33 cellular contexts compared by ENCODE assay signal in the genomic region with DNA sequence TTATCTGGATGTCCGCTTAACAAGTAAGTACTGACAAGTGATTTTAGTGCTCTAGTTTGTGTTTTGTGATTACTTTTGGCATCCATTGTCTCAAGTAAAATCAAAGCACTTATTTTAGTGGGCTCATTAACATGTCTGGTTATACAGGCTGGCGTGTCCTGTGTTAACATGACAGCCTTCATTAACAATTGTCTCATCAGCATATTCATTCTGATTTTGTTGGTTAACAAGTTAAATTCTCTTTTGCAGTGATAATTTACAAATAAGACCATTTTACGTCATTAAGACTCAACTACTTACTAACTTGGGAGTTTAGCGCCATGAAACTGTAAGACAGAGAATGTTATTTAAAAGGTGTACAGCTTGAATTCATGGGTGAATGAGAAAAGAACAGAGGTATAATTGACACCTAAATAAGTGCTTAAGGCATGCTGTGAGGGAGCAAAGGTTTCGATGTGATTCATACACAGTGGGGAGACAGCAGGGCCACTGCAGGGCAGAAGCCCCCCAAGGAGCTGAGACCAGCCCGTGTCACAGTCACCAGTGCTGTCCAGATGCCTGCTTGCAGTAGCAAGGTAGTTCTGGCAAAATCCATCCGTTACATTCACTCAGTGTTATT.
"Had no signal": no experiment of that assay in that cellular context is flagged by ENCODE, and none has a peak within 500 bp of the region (broad histone marks: within the 10 kb centered on the region; RNA-seq: fewer than 3 reads in every experiment).

No MANE protein-coding gene starts in this region.

- FAIRE-seq: astrocyte, colon, endometrium, endothelial cell of umbilical vein had no signal

- H3K9me3 Mint-ChIP-seq: activated CD4-positive, alpha-beta memory T cell treated with anti-CD3 and anti-CD28 coated beads, Interleukin-2, amount 10 ng/mL, durations not matched to agents 7 days and 5 days; activated CD4-positive, alpha-beta T cell treated with anti-CD3 and anti-CD28 coated beads, Interleukin-2, amount 10 ng/mL, durations not matched to agents 7 days and 5 days; effector memory CD8-positive, alpha-beta T cell; T-helper 2 cell treated with Interferon-gamma antibody and Interleukin-4, amounts not matched to agents 5 μg/mL and 100 μg/mL, for 36 hours had no signal

- H3K27ac Mint-ChIP-seq: activated CD4-positive, alpha-beta memory T cell treated with anti-CD3 and anti-CD28 coated beads, Interleukin-2, amount 10 ng/mL, durations not matched to agents 7 days and 5 days; activated CD4-positive, alpha-beta T cell treated with anti-CD3 and anti-CD28 coated beads for 36 hours; activated CD4-positive, alpha-beta T cell treated with anti-CD3 and anti-CD28 coated beads, Interleukin-2, amount 10 ng/mL, durations not matched to agents 7 days and 5 days; activated naive CD8-positive, alpha-beta T cell; T-helper 17 cell; T-helper 2 cell treated with Interferon-gamma antibody and Interleukin-4, amounts not matched to agents 5 μg/mL and 100 μg/mL, for 36 hours had no signal

- H3K27ac ChIP-seq: brain microvascular endothelial cell, epithelial cell of prostate, esophagus squamous epithelium, gastroesophageal sphincter, heart right ventricle had no signal

- H3K4me3 ChIP-seq: esophagus squamous epithelium, gastroesophageal sphincter, heart right ventricle had no signal

- ATAC-seq: activated CD4-positive, alpha-beta T cell treated with anti-CD3 and anti-CD28 coated beads for 36 hours; effector memory CD8-positive, alpha-beta T cell; gastroesophageal sphincter; heart right ventricle; T-helper 17 cell had no signal

- DNase-seq: activated CD4-positive, alpha-beta memory T cell treated with anti-CD3 and anti-CD28 coated beads, Interleukin-2, amount 10 ng/mL, durations not matched to agents 7 days and 5 days; activated CD4-positive, alpha-beta T cell treated with anti-CD3 and anti-CD28 coated beads for 36 hours; activated CD4-positive, alpha-beta T cell treated with anti-CD3 and anti-CD28 coated beads, Interleukin-2, amount 10 ng/mL, durations not matched to agents 7 days and 5 days; activated CD4-positive, alpha-beta T cell treated with anti-CD3 and anti-CD28 coated beads, Interleukin-2, amount 50 U/mL, for 4 hours; activated CD4-positive, CD25-positive, alpha-beta regulatory T cell; activated CD4-positive, CD25-positive, alpha-beta regulatory T cell treated with anti-CD3 and anti-CD28 coated beads, Interleukin-2, amount 50 U/mL, for 72 hours; activated CD8-positive, alpha-beta memory T cell treated with anti-CD3 and anti-CD28 coated beads, Interleukin-2, amount 50 U/mL, for 48 hours; activated gamma-delta T cell treated with Interleukin-2 at 50 U/mL for 16 hours; activated naive CD4-positive, alpha-beta T cell treated with anti-CD3 and anti-CD28 coated beads, Interleukin-2, amount 50 U/mL, for 16 hours; activated naive CD4-positive, alpha-beta T cell treated with Interleukin-2 at 50 U/mL for 16 hours; activated T-cell treated with anti-CD3 and anti-CD28 coated beads, Interleukin-2, amount 50 U/mL, for 48 hours; amniotic stem cell; anterior cingulate cortex; brain microvascular endothelial cell; caudate nucleus; cortex of kidney; dermis blood vessel endothelial cell; effector CD4-positive, alpha-beta T cell; effector memory CD8-positive, alpha-beta T cell; esophagus squamous epithelium; foreskin melanocyte; heart right ventricle; T-helper 1 cell; T-helper 17 cell; T1000 had no signal

- H3K9me3 ChIP-seq: esophagus squamous epithelium, gastroesophageal sphincter, heart right ventricle had no signal

- H3K27me3 ChIP-seq: brain microvascular endothelial cell, esophagus squamous epithelium, gastroesophageal sphincter, heart right ventricle had no signal

- H3K27me3 Mint-ChIP-seq: activated CD4-positive, alpha-beta memory T cell treated with anti-CD3 and anti-CD28 coated beads, Interleukin-2, amount 10 ng/mL, durations not matched to agents 7 days and 5 days; activated CD4-positive, alpha-beta T cell treated with anti-CD3 and anti-CD28 coated beads for 36 hours; activated CD4-positive, alpha-beta T cell treated with anti-CD3 and anti-CD28 coated beads, Interleukin-2, amount 10 ng/mL, durations not matched to agents 7 days and 5 days; activated naive CD8-positive, alpha-beta T cell; effector memory CD8-positive, alpha-beta T cell; T-helper 17 cell had no signal

- H3K4me3 Mint-ChIP-seq: activated CD4-positive, alpha-beta memory T cell treated with anti-CD3 and anti-CD28 coated beads, Interleukin-2, amount 10 ng/mL, durations not matched to agents 7 days and 5 days; activated CD4-positive, alpha-beta T cell treated with anti-CD3 and anti-CD28 coated beads for 36 hours; activated CD4-positive, alpha-beta T cell treated with anti-CD3 and anti-CD28 coated beads, Interleukin-2, amount 10 ng/mL, durations not matched to agents 7 days and 5 days; activated naive CD8-positive, alpha-beta T cell; effector memory CD8-positive, alpha-beta T cell; T-helper 17 cell; T-helper 2 cell treated with Interferon-gamma antibody and Interleukin-4, amounts not matched to agents 5 μg/mL and 100 μg/mL, for 36 hours had no signal
